8 cellular contexts compared by ENCODE assay signal in genomic region chr5:71782771-71783770, GRCh38.
DNase-seq lines count a peak whose midpoint lies in the region; ATAC-seq and TF ChIP-seq lines count a peak whose summit lies in the region.

No MANE protein-coding gene starts in this region.

- H3K4me3 Mint-ChIP-seq in T-helper 17 cell = peak overlapping the region; percentile 62

- ATAC-seq in GM18511 (IDR thresholded peaks at IDR 0.05; ENCODE audit: unreplicated experiment) = peak; percentile 97
- peak; percentile 88 for ATAC-seq in HG02943 (IDR thresholded peaks at IDR 0.05; ENCODE audit: low read depth, unreplicated experiment)
- peak; percentile 92 for ATAC-seq in T-helper 17 cell

- H3K4me3 ChIP-seq in AG04450 (ENCODE audit: low read depth, low read length) (peak overlapping the region; percentile 39), kidney epithelial cell (ENCODE audit: low read depth, low read length) (no peak overlapping the region)

- no peak overlapping the region for H3K27ac Mint-ChIP-seq in T-helper 17 cell

- H3K27me3 Mint-ChIP-seq in T-helper 17 cell = peaks cover 20% of the 10 kb centered on the region

- no peaks in the 10 kb centered on the region for H3K36me3 ChIP-seq in kidney epithelial cell (ENCODE audit: control insufficient read depth, insufficient read depth, low read length)

- H3K27me3 ChIP-seq in AG04450 (ENCODE audit: control insufficient read depth, insufficient read depth, low read length) (peaks cover 3% of the 10 kb centered on the region), kidney epithelial cell (ENCODE audit: control insufficient read depth, insufficient read depth, low read length) (no peaks in the 10 kb centered on the region)

- POLR2A ChIA-PET in AG04450 (lab: Yijun Ruan, JAX) = interaction anchor here (0.9 kb wide), 1 partner anchor 525 kb away, joined by 3 read pairs; no protein-coding TSS in a partner anchor

- peak; percentile 36 for DNase-seq in AG04450 (ENCODE audit: low read depth, low spot score)
- DNase-seq in NCI-H1436 treated with DMSO at 0.1 percent for 48 hours (lab: John Stamatoyannopoulos, UW) = peak; percentile 55
- DNase-seq in T-helper 17 cell = no peak
- DNase-seq in caudate nucleus (lab: John Stamatoyannopoulos, UW) = peak in 59 of 61 donors; percentile 6 to 92 (median 64)
- peak; percentile 12 for DNase-seq in kidney epithelial cell (ENCODE audit: low read depth)
- peak; percentile 52 to 68 (median 62) for DNase-seq in stimulated activated CD4-positive, alpha-beta T cell treated with anti-CD3 and anti-CD28 coated beads, Interleukin-12 subunit alpha, Interleukin-12 subunit beta, amount 100 ng/mL, for 48 hours (ENCODE audit: low read depth in 2 of 3, low spot score in 1 of 3)

- peak; percentile 94 for TF ChIP-seq CTCF in AG04450 (IDR thresholded peaks at IDR 0.05; ENCODE audit: low read depth, low read length)
- peak; percentile 86 for TF ChIP-seq CTCF in kidney epithelial cell (IDR thresholded peaks at IDR 0.05; ENCODE audit: insufficient read depth, low read length, poor library complexity, severe bottlenecking)

- peak overlapping the region; percentile 41 for H3K27ac ChIP-seq in AG04450 (ENCODE audit: low read depth, low read length)
- H3K27ac ChIP-seq in caudate nucleus (ENCODE audit: low read depth, low read length) = no peak overlapping the region

- peaks cover 17% of the 10 kb centered on the region for H3K4me1 Mint-ChIP-seq in T-helper 17 cell

- no peaks in the 10 kb centered on the region for H3K9me3 ChIP-seq in AG04450 (ENCODE audit: control insufficient read depth, insufficient read depth, low read length)
- H3K9me3 ChIP-seq in T-helper 17 cell (ENCODE audit: control insufficient read depth, low read length, poor library complexity, severe bottlenecking) = no peaks in the 10 kb centered on the region

- CTCF ChIA-PET in AG04450 (lab: Charles Lee) = interaction anchor here (0.5 to 3.6 kb wide), 29 partner anchors 9 to 573 kb away, joined by 3 to 42 read pairs (median 4); partner anchors contain the start of genes MRPS27 and PTCD2

- H3K36me3 Mint-ChIP-seq in T-helper 17 cell (ENCODE audit: low read depth) = peaks cover 6% of the 10 kb centered on the region

Comparison
In these comparisons a context has a peak if more than half of its experiments do, and no peak if none do; other contexts are left out.
1. DNase-seq: peak in AG04450 (single experiment), NCI-H1436 treated with DMSO at 0.1 percent for 48 hours (single experiment), caudate nucleus (59 of 61), kidney epithelial cell (single experiment) and stimulated activated CD4-positive, alpha-beta T cell treated with anti-CD3 and anti-CD28 coated beads, Interleukin-12 subunit alpha, Interleukin-12 subunit beta, amount 100 ng/mL, for 48 hours (3 of 3); none in T-helper 17 cell (0 of 3).
2. Peak in every context shown above with its lines, with median percentiles within 50 percentile points of each other: ATAC-seq.